In genomic region chr11:36945384-36945783, GRCh38 we compare ENCODE assay signal across 9 cellular contexts.
DNase-seq lines count a peak whose midpoint lies in the region; ATAC-seq, FAIRE-seq and TF ChIP-seq lines count a peak whose summit lies in the region.
"Had no signal": no experiment of that assay in that cellular context is flagged by ENCODE, and none has a peak within 500 bp of the region (broad histone marks: within the 10 kb centered on the region; RNA-seq: fewer than 3 reads in every experiment).

No MANE protein-coding gene starts in this region.

- no peak overlapping the region for H3K4ac ChIP-seq in mesendoderm (ENCODE audit: low read depth, low read length)

- no peak overlapping the region for H2AFZ ChIP-seq in astrocyte (ENCODE audit: low read depth, low read length)

- H3K27me3 Mint-ChIP-seq in astrocyte (ENCODE audit: low read depth, unreplicated experiment), result no peaks in the 10 kb centered on the region
- no peaks in the 10 kb centered on the region for H3K27me3 Mint-ChIP-seq in activated naive CD4-positive, alpha-beta T cell treated with anti-CD3 and anti-CD28 coated beads, Interleukin-2, amount 10 ng/mL, durations not matched to agents 7 days and 5 days

- no peaks in the 10 kb centered on the region for H3K79me1 ChIP-seq in mesendoderm (ENCODE audit: low read length)

- DNase-seq in EL (peak; percentile 1), astrocyte (ENCODE audit: low read depth) (no peak), mesendoderm (peak; percentile 10), tibial artery (no peak), cerebellar nuclear complex (lab: John Stamatoyannopoulos, UW) (no peak)
- DNase-seq in activated naive CD4-positive, alpha-beta T cell treated with anti-CD3 and anti-CD28 coated beads, Interleukin-2, amount 10 ng/mL, durations not matched to agents 7 days and 5 days, result no peak
- DNase-seq: NCI-H510A treated with DMSO at 0.1 percent for 48 hours had no signal

- H4K5ac ChIP-seq in mesendoderm (ENCODE audit: low read length), result no peak overlapping the region

- H3K23ac ChIP-seq in mesendoderm (ENCODE audit: low read length), result no peak overlapping the region

- no peak overlapping the region for H2BK5ac ChIP-seq in mesendoderm (ENCODE audit: low read length)

- no peak overlapping the region for H3K56ac ChIP-seq in mesendoderm (ENCODE audit: low read length)

- TF ChIP-seq EP300 in Ishikawa (IDR thresholded peaks at IDR 0.05; ENCODE audit: borderline replicate concordance), result no peak

- no peaks in the 10 kb centered on the region for H3K27me3 ChIP-seq in astrocyte (ENCODE audit: insufficient read depth, low read length)
- H3K27me3 ChIP-seq in mesendoderm (ENCODE audit: insufficient read depth, low read length, poor library complexity), result no peaks in the 10 kb centered on the region
- H3K27me3 ChIP-seq in tibial artery, result no peaks in the 10 kb centered on the region

- no peak overlapping the region for H3K18ac ChIP-seq in mesendoderm (ENCODE audit: low read length)

- H3K79me2 ChIP-seq in astrocyte (ENCODE audit: insufficient read depth, low read length), result no peaks in the 10 kb centered on the region
- no peaks in the 10 kb centered on the region for H3K79me2 ChIP-seq in mesendoderm (ENCODE audit: control insufficient read depth, insufficient read depth, low read length)

- no peak for FAIRE-seq in astrocyte (lab: Jason Lieb, UNC)

- no peak overlapping the region for H2BK120ac ChIP-seq in mesendoderm (ENCODE audit: low read depth, low read length)

- H3K9ac ChIP-seq in astrocyte (ENCODE audit: low read length), result no peak overlapping the region
- H3K9ac ChIP-seq in mesendoderm (ENCODE audit: low read length), result no peak overlapping the region

- H3K9me3 ChIP-seq in astrocyte (ENCODE audit: insufficient read depth, low read depth, low read length), result no peaks in the 10 kb centered on the region
- no peaks in the 10 kb centered on the region for H3K9me3 ChIP-seq in tibial artery

- TF ChIP-seq RAD21 in Ishikawa (IDR thresholded peaks at IDR 0.05; ENCODE audit: low read depth), result 0 out of 2 replicates have a peak, but pooled peaks have one; percentile 22

- peak; percentile 37 for TF ChIP-seq CTCF in astrocyte (IDR thresholded peaks at IDR 0.05; ENCODE audit: insufficient read depth, low read depth, low read length)
- TF ChIP-seq CTCF in tibial artery (IDR thresholded peaks at IDR 0.05), result no peak

- WGBS in mesendoderm (ENCODE audit: extremely low coverage, insufficient coverage, low lambda C conversion rate), result no CpG with 5 or more reads among the region's 3 CpGs

- no peaks in the 10 kb centered on the region for H3K4me1 Mint-ChIP-seq in astrocyte (ENCODE audit: low read depth, unreplicated experiment)
- H3K4me1 Mint-ChIP-seq in activated naive CD4-positive, alpha-beta T cell treated with anti-CD3 and anti-CD28 coated beads, Interleukin-2, amount 10 ng/mL, durations not matched to agents 7 days and 5 days, result no peaks in the 10 kb centered on the region

- no peak overlapping the region for H2BK15ac ChIP-seq in mesendoderm (replicated peaks; ENCODE audit: low read depth)

- intact Hi-C loops in tibial artery (cut with DNase I; ENCODE audit: low total_unique reads), result no loop called here

- no peaks in the 10 kb centered on the region for H3K36me3 Mint-ChIP-seq in astrocyte (ENCODE audit: low read depth, unreplicated experiment)
- no peaks in the 10 kb centered on the region for H3K36me3 Mint-ChIP-seq in activated naive CD4-positive, alpha-beta T cell treated with anti-CD3 and anti-CD28 coated beads, Interleukin-2, amount 10 ng/mL, durations not matched to agents 7 days and 5 days

- ATAC-seq in HG02678 (IDR thresholded peaks at IDR 0.05; ENCODE audit: unreplicated experiment), result no peak

- H3K27ac Mint-ChIP-seq in astrocyte (ENCODE audit: unreplicated experiment), result no peak overlapping the region
- H3K27ac Mint-ChIP-seq in activated naive CD4-positive, alpha-beta T cell treated with anti-CD3 and anti-CD28 coated beads, Interleukin-2, amount 10 ng/mL, durations not matched to agents 7 days and 5 days, result no peak overlapping the region

- H3K36me3 ChIP-seq in astrocyte (ENCODE audit: insufficient read depth, low read length), result no peaks in the 10 kb centered on the region
- H3K36me3 ChIP-seq in mesendoderm (ENCODE audit: control insufficient read depth, insufficient read depth, low read length), result no peaks in the 10 kb centered on the region
- H3K36me3 ChIP-seq in tibial artery, result no peaks in the 10 kb centered on the region

- H3K4me3 ChIP-seq in astrocyte (ENCODE audit: insufficient read depth, low read depth, low read length) (no peak overlapping the region), mesendoderm (ENCODE audit: low read length) (no peak overlapping the region), tibial artery (no peak overlapping the region)

- peaks cover 4% of the 10 kb centered on the region for H3K9me3 Mint-ChIP-seq in astrocyte (ENCODE audit: unreplicated experiment)
- H3K9me3 Mint-ChIP-seq in activated naive CD4-positive, alpha-beta T cell treated with anti-CD3 and anti-CD28 coated beads, Interleukin-2, amount 10 ng/mL, durations not matched to agents 7 days and 5 days, result no peaks in the 10 kb centered on the region

- H4K8ac ChIP-seq in mesendoderm (ENCODE audit: low read depth, low read length), result no peak overlapping the region

- no peaks in the 10 kb centered on the region for H4K20me1 ChIP-seq in astrocyte (ENCODE audit: insufficient read depth, low read length)

- H3K27ac ChIP-seq in astrocyte (ENCODE audit: low read depth, low read length) (no peak overlapping the region), mesendoderm (ENCODE audit: low read depth, low read length) (no peak overlapping the region), tibial artery (no peak overlapping the region)

- CTCF ChIA-PET in activated naive CD4-positive, alpha-beta T cell treated with anti-CD3 and anti-CD28 coated beads, Interleukin-2, amount 10 ng/mL, durations not matched to agents 7 days and 5 days (lab: Charles Lee), result no interaction called here

- H3K4me3 Mint-ChIP-seq in astrocyte (ENCODE audit: unreplicated experiment), result no peak overlapping the region
- H3K4me3 Mint-ChIP-seq in activated naive CD4-positive, alpha-beta T cell treated with anti-CD3 and anti-CD28 coated beads, Interleukin-2, amount 10 ng/mL, durations not matched to agents 7 days and 5 days, result no peak overlapping the region

- no peak overlapping the region for H2AK5ac ChIP-seq in mesendoderm (ENCODE audit: low read length)

- H3K4me2 ChIP-seq in astrocyte (ENCODE audit: low read length), result no peak overlapping the region
- H3K4me2 ChIP-seq in mesendoderm (ENCODE audit: low read length), result no peak overlapping the region

- H3K4me1 ChIP-seq in astrocyte (ENCODE audit: insufficient read depth, low read length), result no peaks in the 10 kb centered on the region
- peaks cover 2% of the 10 kb centered on the region for H3K4me1 ChIP-seq in mesendoderm (ENCODE audit: control insufficient read depth, low read depth, low read length)
- H3K4me1 ChIP-seq in tibial artery, result no peaks in the 10 kb centered on the region

TF ChIP-seq in Ishikawa, 13 proteins besides CTCF, POLR2A, EP300 and RAD21:
- no peak for TF ChIP-seq EGR1 (IDR thresholded peaks at IDR 0.05)
- no peak for TF ChIP-seq YY1 (IDR thresholded peaks at IDR 0.05; ENCODE audit: low read depth)
- no peak for TF ChIP-seq CREB1 (IDR thresholded peaks at IDR 0.05; ENCODE audit: low read depth)
- TF ChIP-seq NFIC (IDR thresholded peaks at IDR 0.05), result no peak
- no peak for TF ChIP-seq ZBTB7A (IDR thresholded peaks at IDR 0.05; ENCODE audit: low read depth)
- no peak for TF ChIP-seq TEAD4 (IDR thresholded peaks at IDR 0.05)
- TF ChIP-seq REST (IDR thresholded peaks at IDR 0.05; ENCODE audit: low read depth), result no peak
- no peak for TF ChIP-seq TAF1 (IDR thresholded peaks at IDR 0.05; ENCODE audit: low read depth)
- no peak for TF ChIP-seq CEBPB (IDR thresholded peaks at IDR 0.05)
- no peak for TF ChIP-seq FOXM1 (IDR thresholded peaks at IDR 0.05; ENCODE audit: borderline replicate concordance, low read depth)
- TF ChIP-seq USF1 (IDR thresholded peaks at IDR 0.05), result no peak
- no peak for TF ChIP-seq TCF12 (IDR thresholded peaks at IDR 0.05; ENCODE audit: low read depth)
- TF ChIP-seq MAX (IDR thresholded peaks at IDR 0.05), result no peak

Comparison
In these comparisons a context has a peak if more than half of its experiments do, and no peak if none do; other contexts are left out.
1. DNase-seq: peak in EL (single experiment) and mesendoderm (single experiment); none in astrocyte (single experiment), tibial artery (0 of 2), activated naive CD4-positive, alpha-beta T cell treated with anti-CD3 and anti-CD28 coated beads, Interleukin-2, amount 10 ng/mL, durations not matched to agents 7 days and 5 days (single experiment) and cerebellar nuclear complex (0 of 2).